ENCODE assay signal across 12 cellular contexts in the genomic region with DNA sequence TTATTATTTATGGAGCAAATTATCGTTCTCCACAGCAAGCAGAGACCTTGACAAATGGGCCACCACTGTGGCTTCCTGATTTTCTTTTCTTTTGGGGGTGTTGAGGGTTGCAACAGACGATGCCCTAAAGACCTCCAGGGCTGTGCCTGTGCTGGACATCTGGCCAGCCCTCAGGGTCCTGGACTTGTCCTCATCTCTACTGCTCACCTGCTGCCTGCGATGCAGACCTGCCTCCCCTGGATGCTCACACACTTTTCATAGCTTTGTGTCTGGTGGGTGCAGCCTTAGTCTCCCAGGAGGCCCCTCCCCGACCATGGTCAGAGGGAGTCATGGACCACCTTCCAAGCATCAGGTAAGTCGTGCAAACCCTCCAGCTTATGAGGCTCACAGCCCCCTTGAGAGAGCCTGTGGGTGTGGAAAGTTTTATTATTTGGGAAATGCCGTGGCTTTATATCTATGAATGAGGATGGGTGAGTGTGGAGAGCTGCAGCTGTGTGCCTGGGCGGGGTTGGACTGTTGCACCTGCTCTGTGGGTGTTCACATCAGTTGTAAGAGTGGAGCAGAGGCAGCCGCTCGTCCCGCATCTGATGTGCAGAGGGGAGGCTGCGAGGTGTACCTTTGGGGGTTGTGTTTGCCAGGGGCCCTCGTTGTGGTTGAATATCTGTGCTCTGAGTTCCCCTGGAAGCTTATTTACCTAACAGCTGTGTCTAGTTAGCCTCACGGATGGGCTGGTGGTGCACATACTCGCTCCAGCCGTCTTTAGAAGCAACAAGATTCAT.
"Had no signal": no experiment of that assay in that cellular context is flagged by ENCODE, and none has a peak within 500 bp of the region (broad histone marks: within the 10 kb centered on the region; RNA-seq: fewer than 3 reads in every experiment).

No MANE protein-coding gene starts in this region.

- H3K4me3 Mint-ChIP-seq: activated naive CD8-positive, alpha-beta T cell; effector memory CD8-positive, alpha-beta T cell; stimulated activated naive CD8-positive, alpha-beta T cell treated with anti-CD3 and anti-CD28 coated beads, Interleukin-15, Interleukin-2, amounts not matched to agents 100 ng/mL and 50 ng/mL, for 24 hours; T-helper 17 cell had no signal

- H3K36me3 Mint-ChIP-seq: activated naive CD8-positive, alpha-beta T cell had no signal

- ATAC-seq: effector memory CD8-positive, alpha-beta T cell; T-helper 17 cell had no signal

- H3K27ac Mint-ChIP-seq: activated naive CD8-positive, alpha-beta T cell; effector memory CD8-positive, alpha-beta T cell; progenitor cell of endocrine pancreas; stimulated activated naive CD8-positive, alpha-beta T cell treated with anti-CD3 and anti-CD28 coated beads, Interleukin-15, Interleukin-2, amounts not matched to agents 100 ng/mL and 50 ng/mL, for 24 hours; T-helper 17 cell had no signal

- H3K9me3 Mint-ChIP-seq: effector memory CD8-positive, alpha-beta T cell; nephron; stimulated activated naive CD8-positive, alpha-beta T cell treated with anti-CD3 and anti-CD28 coated beads, Interleukin-15, Interleukin-2, amounts not matched to agents 100 ng/mL and 50 ng/mL, for 24 hours had no signal

- DNase-seq: activated CD4-positive, alpha-beta T cell treated with anti-CD3 and anti-CD28 coated beads for 1 hour; activated gamma-delta T cell treated with Interleukin-2 at 50 U/mL for 16 hours; amniotic stem cell; effector memory CD8-positive, alpha-beta T cell; foreskin fibroblast; midbrain; T-helper 17 cell; transverse colon had no signal
